In genomic region chr12:96571101-96571862, GRCh38 we compare ENCODE assay signal across 11 cellular contexts.
DNase-seq lines count a peak whose midpoint lies in the region; ATAC-seq lines count a peak whose summit lies in the region.
"Had no signal": no experiment of that assay in that cellular context is flagged by ENCODE, and none has a peak within 500 bp of the region (broad histone marks: within the 10 kb centered on the region; RNA-seq: fewer than 3 reads in every experiment).

No MANE protein-coding gene starts in this region.

- H3K4me3 Mint-ChIP-seq in stimulated activated memory B cell treated with anti-CD40 and anti-IgM and Interleukin-4, amounts not matched to agents 10 μg/mL and 1 μg/mL and 100 μg/mL, for 72 hours: peak overlapping the region; percentile 56
- H3K4me3 Mint-ChIP-seq: nephron had no signal

- H3K18ac ChIP-seq in mesenchymal stem cell (ENCODE audit: low read depth in 1 of 2, low read length in 2 of 2): no peak overlapping the region

- peaks cover 34% of the 10 kb centered on the region for H3K4me1 Mint-ChIP-seq in stimulated activated memory B cell treated with anti-CD40 and anti-IgM and Interleukin-4, amounts not matched to agents 10 μg/mL and 1 μg/mL and 100 μg/mL, for 72 hours
- H3K4me1 Mint-ChIP-seq: nephron had no signal

- no peak for DNase-seq in activated naive CD4-positive, alpha-beta T cell treated with anti-CD3 and anti-CD28 coated beads, Interleukin-2, amount 50 U/mL, for 72 hours (ENCODE audit: low spot score in 2 of 2)
- DNase-seq in activated naive CD4-positive, alpha-beta T cell treated with Interleukin-2 at 50 U/mL for 16 hours: no peak
- DNase-seq in mesenchymal stem cell (no peak), AG08396 (ENCODE audit: low spot score) (no peak), NCI-H345 (lab: John Stamatoyannopoulos, UW) (no peak)

- peak overlapping the region; percentile 8 to 19 for H3K27ac Mint-ChIP-seq in activated naive CD4-positive, alpha-beta T cell treated with anti-CD3 and anti-CD28 coated beads, Interleukin-2, amount 50 U/mL, for 72 hours
- peak overlapping the region; percentile 3 for H3K27ac Mint-ChIP-seq in stimulated activated memory B cell treated with anti-CD40 and anti-IgM and Interleukin-4, amounts not matched to agents 10 μg/mL and 1 μg/mL and 100 μg/mL, for 72 hours
- H3K27ac Mint-ChIP-seq: nephron had no signal

- H3K9ac ChIP-seq in mesenchymal stem cell (ENCODE audit: low read length): no peak overlapping the region
- H3K9ac ChIP-seq: BLaER1 treated with 17β-estradiol and CSF1 and Interleukin-3, amounts not matched to agents 10 nM and 100 nM had no signal

- H4K91ac ChIP-seq in mesenchymal stem cell (ENCODE audit: low read length): no peak overlapping the region

- H2AK5ac ChIP-seq in mesenchymal stem cell (ENCODE audit: low read length, severe bottlenecking): no peak overlapping the region

- H3K14ac ChIP-seq in mesenchymal stem cell (ENCODE audit: low read length in 2 of 2): no peak overlapping the region

- no peak overlapping the region for H4K8ac ChIP-seq in mesenchymal stem cell (ENCODE audit: low read length)

- peaks cover 7% of the 10 kb centered on the region for H3K9me3 ChIP-seq in mesenchymal stem cell (ENCODE audit: control insufficient read depth, low read length)

- H3K27me3 Mint-ChIP-seq in stimulated activated memory B cell treated with anti-CD40 and anti-IgM and Interleukin-4, amounts not matched to agents 10 μg/mL and 1 μg/mL and 100 μg/mL, for 72 hours: no peaks in the 10 kb centered on the region

- H3K4me1 ChIP-seq in mesenchymal stem cell (ENCODE audit: control insufficient read depth, insufficient read depth, low read depth, low read length): no peaks in the 10 kb centered on the region
- H3K4me1 ChIP-seq: BLaER1 treated with 17β-estradiol and CSF1 and Interleukin-3, amounts not matched to agents 10 nM and 100 nM had no signal

- no peaks in the 10 kb centered on the region for H3K27me3 ChIP-seq in mesenchymal stem cell (ENCODE audit: control insufficient read depth in 1 of 2, insufficient read depth in 1 of 2, low read length in 2 of 2)
- H3K27me3 ChIP-seq: BLaER1 treated with 17β-estradiol and CSF1 and Interleukin-3, amounts not matched to agents 10 nM and 100 nM had no signal

- H3K27ac ChIP-seq in mesenchymal stem cell (ENCODE audit: low read length, poor library complexity, severe bottlenecking): no peak overlapping the region
- H3K27ac ChIP-seq: BLaER1 treated with 17β-estradiol and CSF1 and Interleukin-3, amounts not matched to agents 10 nM and 100 nM had no signal

- no peaks in the 10 kb centered on the region for H3K36me3 Mint-ChIP-seq in activated naive CD4-positive, alpha-beta T cell treated with anti-CD3 and anti-CD28 coated beads, Interleukin-2, amount 50 U/mL, for 72 hours
- peaks cover under 1% of the 10 kb centered on the region for H3K36me3 Mint-ChIP-seq in stimulated activated memory B cell treated with anti-CD40 and anti-IgM and Interleukin-4, amounts not matched to agents 10 μg/mL and 1 μg/mL and 100 μg/mL, for 72 hours

- H3K9me3 Mint-ChIP-seq in activated naive CD4-positive, alpha-beta T cell treated with anti-CD3 and anti-CD28 coated beads, Interleukin-2, amount 50 U/mL, for 72 hours: no peaks in the 10 kb centered on the region
- H3K9me3 Mint-ChIP-seq in stimulated activated memory B cell treated with anti-CD40 and anti-IgM and Interleukin-4, amounts not matched to agents 10 μg/mL and 1 μg/mL and 100 μg/mL, for 72 hours: peaks cover 4% of the 10 kb centered on the region
- H3K9me3 Mint-ChIP-seq: nephron had no signal

- no peak overlapping the region for H2BK5ac ChIP-seq in mesenchymal stem cell (ENCODE audit: low read depth, low read length, poor library complexity, severe bottlenecking)

- no peaks in the 10 kb centered on the region for H3K79me1 ChIP-seq in mesenchymal stem cell (replicated peaks; ENCODE audit: low read length, poor library complexity, severe bottlenecking)

- WGBS in mesenchymal stem cell: 89% methylated on average over 2 of the region's 4 CpGs

- H3K36me3 ChIP-seq in mesenchymal stem cell (ENCODE audit: control insufficient read depth in 1 of 2, insufficient read depth in 2 of 2, low read depth in 1 of 2, low read length in 2 of 2): no peaks in the 10 kb centered on the region
- H3K36me3 ChIP-seq: BLaER1 treated with 17β-estradiol and CSF1 and Interleukin-3, amounts not matched to agents 10 nM and 100 nM had no signal

- H3K4me3 ChIP-seq in mesenchymal stem cell (ENCODE audit: insufficient read depth in 1 of 2, low read depth in 1 of 2, low read length in 2 of 2): no peak overlapping the region
- H3K4me3 ChIP-seq: BLaER1 treated with 17β-estradiol and CSF1 and Interleukin-3, amounts not matched to agents 10 nM and 100 nM had no signal

- H3K4ac ChIP-seq in mesenchymal stem cell (ENCODE audit: low read depth in 1 of 2, low read length in 2 of 2): no peak overlapping the region

- no peak overlapping the region for H2BK15ac ChIP-seq in mesenchymal stem cell (ENCODE audit: low read depth, poor library complexity, severe bottlenecking)

- ATAC-seq in activated naive CD4-positive, alpha-beta T cell treated with anti-CD3 and anti-CD28 coated beads, Interleukin-2, amount 50 U/mL, for 72 hours: peak; percentile 88 to 95
- peak; percentile 88 for ATAC-seq in GM21786 (IDR thresholded peaks at IDR 0.05; ENCODE audit: unreplicated experiment)
- ATAC-seq in HG03520 (IDR thresholded peaks at IDR 0.05; ENCODE audit: unreplicated experiment): peak; percentile 83
- peak; percentile 85 for ATAC-seq in stimulated activated memory B cell treated with anti-CD40 and anti-IgM and Interleukin-4, amounts not matched to agents 10 μg/mL and 1 μg/mL and 100 μg/mL, for 72 hours
- ATAC-seq: Right ventricle myocardium inferior had no signal

- no peak overlapping the region for H2BK120ac ChIP-seq in mesenchymal stem cell (ENCODE audit: low read depth, low read length)

- no peak overlapping the region for H3K23ac ChIP-seq in mesenchymal stem cell (ENCODE audit: low read length in 2 of 2)

- H2BK12ac ChIP-seq in mesenchymal stem cell (ENCODE audit: low read length in 2 of 2): no peak overlapping the region

- no peak overlapping the region for H3K4me2 ChIP-seq in mesenchymal stem cell (ENCODE audit: low read length, poor library complexity, severe bottlenecking)
- H3K4me2 ChIP-seq: BLaER1 treated with 17β-estradiol and CSF1 and Interleukin-3, amounts not matched to agents 10 nM and 100 nM had no signal

- no peak overlapping the region for H2AFZ ChIP-seq in mesenchymal stem cell (ENCODE audit: low read depth, low read length)
